Comparison of ENCODE assay signal across 22 cellular contexts in the genomic region with DNA sequence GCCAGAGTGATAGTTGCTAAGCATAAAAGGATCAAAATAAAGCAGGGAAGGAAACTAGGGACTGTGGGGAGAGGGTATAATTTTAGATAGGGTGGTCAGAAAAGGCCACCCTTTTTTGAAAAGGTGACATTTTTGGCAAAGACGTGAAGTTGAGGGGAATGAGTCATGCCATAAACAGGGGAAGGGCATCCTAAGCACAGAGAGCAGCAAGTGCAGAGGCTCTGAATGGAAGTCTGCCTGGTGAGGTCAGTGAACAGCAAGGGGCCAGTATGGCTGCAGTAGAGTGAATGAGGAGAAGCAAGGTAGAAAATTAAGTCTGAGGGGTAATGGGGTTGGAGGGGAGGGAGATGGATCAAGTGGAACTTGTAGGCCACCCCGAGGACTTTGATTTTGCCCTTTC. TPM values are rescaled to one million over a fixed set of nuclear protein-coding genes. Genes with fewer than 3 reads are reported as not detected.
A peak's percentile ranks its signal among the peaks of the same experiment; 100 is the strongest.
DNase-seq lines count a peak whose midpoint lies in the region; ATAC-seq and TF ChIP-seq lines count a peak whose summit lies in the region.
"Had no signal": no experiment of that assay in that cellular context is flagged by ENCODE, and none has a peak within 500 bp of the region (broad histone marks: within the 10 kb centered on the region; RNA-seq: fewer than 3 reads in every experiment).

No MANE protein-coding gene starts in this region.

- H3K4me3 Mint-ChIP-seq in Caco-2 (ENCODE audit: unreplicated experiment) = peak overlapping the region; percentile 88
- H3K4me3 Mint-ChIP-seq in neural progenitor cell = peak overlapping the region; percentile 97
- no peak overlapping the region for H3K4me3 Mint-ChIP-seq in activated T-cell treated with anti-CD3 and anti-CD28 coated beads, Interleukin-2, amount 50 U/mL, for 24 hours
- H3K4me3 Mint-ChIP-seq: activated CD8-positive, alpha-beta memory T cell treated with anti-CD3 and anti-CD28 coated beads, Interleukin-2, amount 10 ng/mL, durations not matched to agents 7 days and 5 days; activated naive CD8-positive, alpha-beta T cell treated with anti-CD3 and anti-CD28 coated beads, Interleukin-2, amount 10 ng/mL, durations not matched to agents 7 days and 5 days had no signal

- no peaks in the 10 kb centered on the region for H4K20me1 ChIP-seq in IMR-90 (ENCODE audit: insufficient read depth, low read length)
- no peaks in the 10 kb centered on the region for H4K20me1 ChIP-seq in neural progenitor cell (ENCODE audit: low read depth)

- no peak overlapping the region for H2BK5ac ChIP-seq in IMR-90 (ENCODE audit: low read depth, low read length, poor library complexity, severe bottlenecking)

- H2AFZ ChIP-seq in IMR-90 (replicated peaks; ENCODE audit: low read length, poor library complexity) (no peak overlapping the region), neural progenitor cell (replicated peaks) (no peak overlapping the region)
- H2AFZ ChIP-seq: parathyroid adenoma had no signal

- peaks cover 8% of the 10 kb centered on the region; the same call in 1 of the 2 replicates for H3K9me1 ChIP-seq in IMR-90 (ENCODE audit: insufficient read depth, low read length)

- H3K79me2 ChIP-seq in neural progenitor cell (ENCODE audit: low read depth) = peaks cover 27% of the 10 kb centered on the region

- no peak overlapping the region for H3K18ac ChIP-seq in IMR-90 (ENCODE audit: low read depth, low read length)

- H3K27me3 Mint-ChIP-seq in Caco-2 (ENCODE audit: insufficient read depth, unreplicated experiment) (no peaks in the 10 kb centered on the region), neural progenitor cell (ENCODE audit: insufficient read depth, low read depth) (peaks cover 2% of the 10 kb centered on the region)
- H3K27me3 Mint-ChIP-seq in activated T-cell treated with anti-CD3 and anti-CD28 coated beads, Interleukin-2, amount 50 U/mL, for 24 hours = no peaks in the 10 kb centered on the region
- H3K27me3 Mint-ChIP-seq: activated CD4-positive, alpha-beta T cell treated with anti-CD3 and anti-CD28 coated beads for 36 hours; activated CD8-positive, alpha-beta memory T cell treated with anti-CD3 and anti-CD28 coated beads, Interleukin-2, amount 10 ng/mL, durations not matched to agents 7 days and 5 days; activated naive CD8-positive, alpha-beta T cell treated with anti-CD3 and anti-CD28 coated beads, Interleukin-2, amount 10 ng/mL, durations not matched to agents 7 days and 5 days; T-cell had no signal

- WGBS in IMR-90 (ENCODE audit: extremely low coverage in 2 of 2, insufficient read length in 1 of 2), 2 experiments = 43% methylated on average over 2 of the region's 2 CpGs; no CpG with 5 or more reads in 1 of the 2 experiments

- no peak overlapping the region for H4K91ac ChIP-seq in IMR-90 (ENCODE audit: insufficient read depth, low read depth, low read length)

- H3K9me3 Mint-ChIP-seq in Caco-2 (ENCODE audit: unreplicated experiment) (no peaks in the 10 kb centered on the region), neural progenitor cell (no peaks in the 10 kb centered on the region)
- no peaks in the 10 kb centered on the region for H3K9me3 Mint-ChIP-seq in activated T-cell treated with anti-CD3 and anti-CD28 coated beads, Interleukin-2, amount 50 U/mL, for 24 hours
- H3K9me3 Mint-ChIP-seq: activated naive CD8-positive, alpha-beta T cell treated with anti-CD3 and anti-CD28 coated beads, Interleukin-2, amount 10 ng/mL, durations not matched to agents 7 days and 5 days; T-cell had no signal

- no peaks in the 10 kb centered on the region for H3K9me3 ChIP-seq in Caco-2
- H3K9me3 ChIP-seq in IMR-90 (ENCODE audit: control insufficient read depth, insufficient read depth, low read length) = no peaks in the 10 kb centered on the region
- no peaks in the 10 kb centered on the region for H3K9me3 ChIP-seq in duodenal mucosa (ENCODE audit: control insufficient read depth in 1 of 2, low read length in 2 of 2)
- H3K9me3 ChIP-seq in neural progenitor cell (ENCODE audit: low read depth) = no peaks in the 10 kb centered on the region
- H3K9me3 ChIP-seq: SJCRH30, uterus had no signal

- H2AK9ac ChIP-seq in IMR-90 (replicated peaks; ENCODE audit: low read depth, low read length, poor library complexity) = no peak overlapping the region

- no peaks in the 10 kb centered on the region for H3K27me3 ChIP-seq in Caco-2 (replicated peaks; ENCODE audit: control insufficient read depth, insufficient read depth, low read length)
- no peaks in the 10 kb centered on the region for H3K27me3 ChIP-seq in IMR-90 (ENCODE audit: control insufficient read depth, insufficient read depth, low read length)
- no peaks in the 10 kb centered on the region for H3K27me3 ChIP-seq in duodenal mucosa (ENCODE audit: control insufficient read depth in 1 of 2, insufficient read depth in 2 of 2, low read length in 2 of 2)
- H3K27me3 ChIP-seq in neural progenitor cell = no peaks in the 10 kb centered on the region
- H3K27me3 ChIP-seq: SJCRH30, uterus had no signal

- no peak overlapping the region for H3K56ac ChIP-seq in IMR-90 (ENCODE audit: extremely low read depth, insufficient read depth, low read length)

- H3K9ac ChIP-seq in IMR-90 (ENCODE audit: low read depth, low read length) (no peak overlapping the region), duodenal mucosa (ENCODE audit: low read depth in 1 of 2, low read length in 2 of 2) (peak overlapping the region in 1 of 2 donors; percentile 89), neural progenitor cell (no peak overlapping the region)
- H3K9ac ChIP-seq: parathyroid adenoma had no signal

- H2BK20ac ChIP-seq in IMR-90 (ENCODE audit: low read depth, low read length) = no peak overlapping the region

- peaks cover 6% of the 10 kb centered on the region for H3K36me3 ChIP-seq in Caco-2 (ENCODE audit: control insufficient read depth, insufficient read depth, low read length)
- H3K36me3 ChIP-seq in IMR-90 (ENCODE audit: control insufficient read depth, insufficient read depth, low read length) = peaks cover 18% of the 10 kb centered on the region
- peaks cover 26 to 44% of the 10 kb centered on the region in 2 donors for H3K36me3 ChIP-seq in duodenal mucosa (ENCODE audit: control insufficient read depth in 1 of 2, insufficient read depth in 2 of 2, low read length in 2 of 2)
- H3K36me3 ChIP-seq in neural progenitor cell = no peaks in the 10 kb centered on the region
- H3K36me3 ChIP-seq: SJCRH30, uterus had no signal

- no peak overlapping the region for H2AK5ac ChIP-seq in IMR-90 (ENCODE audit: low read depth, low read length)

- no peak overlapping the region for H2BK120ac ChIP-seq in IMR-90 (ENCODE audit: low read depth, low read length)

- dilution Hi-C loops in IMR-90 (cut with HindIII; ENCODE audit: low sequenced_read_pairs, unreplicated experiment) = no loop called here

- H3K27ac Mint-ChIP-seq in Caco-2 (ENCODE audit: unreplicated experiment) (peak overlapping the region; percentile 82), neural progenitor cell (no peak overlapping the region)
- no peak overlapping the region for H3K27ac Mint-ChIP-seq in activated T-cell treated with anti-CD3 and anti-CD28 coated beads, Interleukin-2, amount 50 U/mL, for 24 hours
- H3K27ac Mint-ChIP-seq: activated CD4-positive, alpha-beta T cell treated with anti-CD3 and anti-CD28 coated beads for 36 hours; activated CD8-positive, alpha-beta memory T cell treated with anti-CD3 and anti-CD28 coated beads, Interleukin-2, amount 10 ng/mL, durations not matched to agents 7 days and 5 days had no signal

- DNase-seq in Caco-2 (no peak), IMR-90 (peak; percentile 44), neural progenitor cell (ENCODE audit: low spot score) (no peak), putamen (ENCODE audit: low spot score) (no peak), NCI-H146 treated with DMSO at 0.1 percent for 48 hours (lab: John Stamatoyannopoulos, UW; ENCODE audit: unreplicated experiment) (no peak)
- DNase-seq in activated T-cell treated with anti-CD3 and anti-CD28 coated beads, Interleukin-2, amount 50 U/mL, for 24 hours = no peak
- DNase-seq: activated CD4-positive, alpha-beta T cell treated with anti-CD3 and anti-CD28 coated beads for 36 hours; activated CD8-positive, alpha-beta memory T cell treated with anti-CD3 and anti-CD28 coated beads, Interleukin-2, amount 10 ng/mL, durations not matched to agents 7 days and 5 days; activated naive CD8-positive, alpha-beta T cell treated with anti-CD3 and anti-CD28 coated beads, Interleukin-2, amount 10 ng/mL, durations not matched to agents 7 days and 5 days; cortex of kidney; DMS79 treated with DMSO at 0.1 percent for 48 hours; left cardiac atrium; NCI-H2107; NCI-H510A; SJCRH30; stimulated activated CD4-positive, alpha-beta T cell treated with anti-CD3 and anti-CD28 coated beads, Interleukin-1b, Interleukin-23, amount 100 ng/mL, for 48 hours; T-cell; uterus had no signal

- peaks cover 27% of the 10 kb centered on the region for H3K4me1 Mint-ChIP-seq in Caco-2 (ENCODE audit: low read depth, unreplicated experiment)
- H3K4me1 Mint-ChIP-seq in neural progenitor cell = peaks cover 29% of the 10 kb centered on the region
- peaks cover 26% of the 10 kb centered on the region for H3K4me1 Mint-ChIP-seq in activated T-cell treated with anti-CD3 and anti-CD28 coated beads, Interleukin-2, amount 50 U/mL, for 24 hours (ENCODE audit: low read depth)

- H3K36me3 Mint-ChIP-seq in Caco-2 (ENCODE audit: insufficient read depth, unreplicated experiment) (peaks cover 40% of the 10 kb centered on the region), neural progenitor cell (peaks cover 7% of the 10 kb centered on the region)
- H3K36me3 Mint-ChIP-seq in activated T-cell treated with anti-CD3 and anti-CD28 coated beads, Interleukin-2, amount 50 U/mL, for 24 hours (ENCODE audit: low read depth) = peaks cover 38% of the 10 kb centered on the region
- H3K36me3 Mint-ChIP-seq: activated CD8-positive, alpha-beta memory T cell treated with anti-CD3 and anti-CD28 coated beads, Interleukin-2, amount 10 ng/mL, durations not matched to agents 7 days and 5 days had no signal

- H3K23ac ChIP-seq in IMR-90 (ENCODE audit: low read depth, low read length) = no peak overlapping the region

- no peak for TF ChIP-seq CTCF in Caco-2 (IDR thresholded peaks at IDR 0.05; ENCODE audit: insufficient read depth in 1 of 2, low read depth in 1 of 2, low read length in 1 of 2, severe bottlenecking in 1 of 2, unreplicated experiment in 1 of 2)
- 0 out of 2 replicates have a peak, but pooled peaks have one; percentile 1 for TF ChIP-seq CTCF in IMR-90 (conservative IDR thresholded peaks at IDR 0.05; ENCODE audit: low read depth, low read length)
- TF ChIP-seq CTCF in neural progenitor cell (IDR thresholded peaks at IDR 0.05) = no peak

- H2BK15ac ChIP-seq in IMR-90 (ENCODE audit: low read depth, low read length) = no peak overlapping the region

- BruUV-seq in Caco-2 (replicated peaks; lab: Mats Ljungman, UMichigan) (no TSS peak), IMR-90 (replicated peaks; lab: Mats Ljungman, UMichigan) (no TSS peak)

- in situ Hi-C loops in IMR-90 (cut with MboI; ENCODE audit: low sequenced_read_pairs) = no loop called here

- CTCF ChIA-PET in Caco-2 (lab: Charles Lee) = no interaction called here
- CTCF ChIA-PET in IMR-90 (lab: Yijun Ruan, JAX) = interaction anchor here (0.5 kb wide), 1 partner anchor 114 kb away, joined by 3 read pairs; no protein-coding TSS in a partner anchor

- no peak for TF ChIP-seq POLR2A in IMR-90 (IDR thresholded peaks at IDR 0.05; ENCODE audit: low read depth, low read length)

- no peak overlapping the region for H3K14ac ChIP-seq in IMR-90 (replicated peaks; ENCODE audit: low read depth, low read length)

- H3K27ac ChIP-seq in IMR-90 (ENCODE audit: insufficient read depth, low read length) = no peak overlapping the region
- H3K27ac ChIP-seq in duodenal mucosa (ENCODE audit: low read depth, low read length) = no peak overlapping the region
- no peak overlapping the region for H3K27ac ChIP-seq in neural progenitor cell
- H3K27ac ChIP-seq: HL-60, parathyroid adenoma, SJCRH30, uterus had no signal

- peaks cover 17 to 35% of the 10 kb centered on the region in 2 experiments for H3K79me1 ChIP-seq in IMR-90 (ENCODE audit: low read depth in 1 of 2, low read length in 2 of 2)

- ATAC-seq in IMR-90 (ENCODE audit: low read depth) = no peak
- ATAC-seq: activated CD4-positive, alpha-beta T cell treated with anti-CD3 and anti-CD28 coated beads for 36 hours; activated CD8-positive, alpha-beta memory T cell treated with anti-CD3 and anti-CD28 coated beads, Interleukin-2, amount 10 ng/mL, durations not matched to agents 7 days and 5 days; left cardiac atrium; Panc1; T-cell had no signal

- no peak overlapping the region for H3K4me2 ChIP-seq in IMR-90 (ENCODE audit: low read depth, low read length)
- H3K4me2 ChIP-seq in neural progenitor cell = no peak overlapping the region

- no peak for TF ChIP-seq RAD21 in IMR-90 (IDR thresholded peaks at IDR 0.05; ENCODE audit: low read length)

- peaks cover 19% of the 10 kb centered on the region for H3K4me1 ChIP-seq in Caco-2
- H3K4me1 ChIP-seq in IMR-90 (ENCODE audit: control insufficient read depth, insufficient read depth, low read length) = peaks cover 9% of the 10 kb centered on the region; the same call in 1 of the 2 replicates
- H3K4me1 ChIP-seq in duodenal mucosa (ENCODE audit: control insufficient read depth in 1 of 2, insufficient read depth in 2 of 2, low read length in 2 of 2) = peaks cover 15 to 26% of the 10 kb centered on the region in 2 donors
- H3K4me1 ChIP-seq in neural progenitor cell = peaks cover 15% of the 10 kb centered on the region

- intact Hi-C loops in Caco-2 (cut with micrococcal nuclease; ENCODE audit: unreplicated experiment) = no loop called here
- intact Hi-C loops in IMR-90 (cut with micrococcal nuclease) = no loop called here

- H3F3A ChIP-seq in neural progenitor cell (ENCODE audit: low read depth) = peaks cover 10% of the 10 kb centered on the region

- H3K4me3 ChIP-seq in Caco-2 (ENCODE audit: low read depth, low read length) (no peak overlapping the region), IMR-90 (ENCODE audit: insufficient read depth, low read depth, low read length) (no peak overlapping the region), duodenal mucosa (ENCODE audit: low read depth in 1 of 2, low read length in 2 of 2) (peak overlapping the region; percentile 88 to 92), neural progenitor cell (no peak overlapping the region)
- H3K4me3 ChIP-seq: SJCRH30, uterus had no signal

- POLR2A ChIA-PET in Caco-2 (lab: Charles Lee) (no interaction called here), IMR-90 (lab: Charles Lee; ENCODE audit: unreplicated experiment) (no interaction called here)

- no peak overlapping the region for H3K4ac ChIP-seq in IMR-90 (ENCODE audit: low read depth, low read length)

- H4K5ac ChIP-seq in IMR-90 (ENCODE audit: low read depth, low read length) = no peak overlapping the region

- no peak overlapping the region for H4K8ac ChIP-seq in IMR-90 (ENCODE audit: low read depth in 2 of 2, low read length in 2 of 2)

RNA-seq across cellular contexts. Expression of gene KLC4, which starts 2.4 kb away (rescaled TPM):
- total RNA-seq in Caco-2 (2022) = 47.7 and 52.7 TPM in 2 replicates
- total RNA-seq in IMR-90 (2012; rRNA removed) = 9.7 and 10.9 TPM in 2 replicates
- 12.4 and 13.0 TPM in 2 replicates for polyA plus RNA-seq in IMR-90 (2012; rRNA removed)
- polyA plus RNA-seq in IMR-90 (2012; cell fraction: cytosol; rRNA removed) = 7.7 and 11.3 TPM in 2 replicates
- 63.8 and 69.4 TPM in 2 replicates for polyA plus RNA-seq in IMR-90 (2012; cell fraction: nucleus; rRNA removed; ENCODE audit: low replicate concordance)
- total RNA-seq in neural progenitor cell (ENCODE audit: low replicate concordance) = 12.6 and 28.2 TPM in 2 replicates

RNA-seq across cellular contexts. Expression of gene MRPL2, which starts 2.6 kb away (rescaled TPM):
- total RNA-seq in Caco-2 (2022) = 123 and 124 TPM in 2 replicates
- total RNA-seq in IMR-90 (2012; rRNA removed) = 15.8 and 18.1 TPM in 2 replicates
- polyA plus RNA-seq in IMR-90 (2012; rRNA removed) = 45.9 and 46.8 TPM in 2 replicates
- 23.2 and 43.0 TPM in 2 replicates for polyA plus RNA-seq in IMR-90 (2012; cell fraction: cytosol; rRNA removed)
- 38.5 and 46.5 TPM in 2 replicates for polyA plus RNA-seq in IMR-90 (2012; cell fraction: nucleus; rRNA removed; ENCODE audit: low replicate concordance)
- total RNA-seq in neural progenitor cell (ENCODE audit: low replicate concordance) = 20.7 and 31.7 TPM in 2 replicates

RNA-seq across cellular contexts. Expression of gene CUL7, which starts 8.2 kb away (rescaled TPM):
- total RNA-seq in Caco-2 (2022) (25.3 and 26.7 TPM in 2 replicates), IMR-90 (2012; rRNA removed) (33.3 and 39.3 TPM in 2 replicates), neural progenitor cell (ENCODE audit: low replicate concordance) (23.1 and 43.7 TPM in 2 replicates)
- 38.0 and 39.9 TPM in 2 replicates for polyA plus RNA-seq in IMR-90 (2012; rRNA removed)
- 21.6 and 30.2 TPM in 2 replicates for polyA plus RNA-seq in IMR-90 (2012; cell fraction: cytosol; rRNA removed)
- 102 and 140 TPM in 2 replicates for polyA plus RNA-seq in IMR-90 (2012; cell fraction: nucleus; rRNA removed; ENCODE audit: low replicate concordance)

RNA-seq across cellular contexts. Expression of gene PTK7, which starts 14.3 kb away (rescaled TPM):
- 175 and 180 TPM in 2 replicates for total RNA-seq in Caco-2 (2022)
- total RNA-seq in IMR-90 (2012; rRNA removed) = 44.4 and 47.1 TPM in 2 replicates
- polyA plus RNA-seq in IMR-90 (2012; rRNA removed) = 122 and 142 TPM in 2 replicates
- 77.1 and 216 TPM in 2 replicates for polyA plus RNA-seq in IMR-90 (2012; cell fraction: cytosol; rRNA removed)
- polyA plus RNA-seq in IMR-90 (2012; cell fraction: nucleus; rRNA removed; ENCODE audit: low replicate concordance) = 374 and 547 TPM in 2 replicates
- 68.0 and 155 TPM in 2 replicates for total RNA-seq in neural progenitor cell (ENCODE audit: low replicate concordance)

RNA-seq across cellular contexts. Expression of gene RRP36, which starts 40.4 kb away (rescaled TPM):
- total RNA-seq in Caco-2 (2022) (71.0 and 74.9 TPM in 2 replicates), IMR-90 (2012; rRNA removed) (106 and 114 TPM in 2 replicates), neural progenitor cell (ENCODE audit: low replicate concordance) (77.8 and 93.3 TPM in 2 replicates)
- 54.3 and 55.1 TPM in 2 replicates for polyA plus RNA-seq in IMR-90 (2012; rRNA removed)
- 19.9 and 32.2 TPM in 2 replicates for polyA plus RNA-seq in IMR-90 (2012; cell fraction: cytosol; rRNA removed)
- polyA plus RNA-seq in IMR-90 (2012; cell fraction: nucleus; rRNA removed; ENCODE audit: low replicate concordance) = 8.8 and 25.5 TPM in 2 replicates

Comparison
In these comparisons a context has a peak if more than half of its experiments do, and no peak if none do; other contexts are left out.
1. H3K4me3 ChIP-seq: peak in duodenal mucosa (2 of 2); none in Caco-2 (single experiment), IMR-90 (single experiment) and neural progenitor cell (single experiment).